Comparison of ENCODE assay signal across 1 cellular context in the genomic region with DNA sequence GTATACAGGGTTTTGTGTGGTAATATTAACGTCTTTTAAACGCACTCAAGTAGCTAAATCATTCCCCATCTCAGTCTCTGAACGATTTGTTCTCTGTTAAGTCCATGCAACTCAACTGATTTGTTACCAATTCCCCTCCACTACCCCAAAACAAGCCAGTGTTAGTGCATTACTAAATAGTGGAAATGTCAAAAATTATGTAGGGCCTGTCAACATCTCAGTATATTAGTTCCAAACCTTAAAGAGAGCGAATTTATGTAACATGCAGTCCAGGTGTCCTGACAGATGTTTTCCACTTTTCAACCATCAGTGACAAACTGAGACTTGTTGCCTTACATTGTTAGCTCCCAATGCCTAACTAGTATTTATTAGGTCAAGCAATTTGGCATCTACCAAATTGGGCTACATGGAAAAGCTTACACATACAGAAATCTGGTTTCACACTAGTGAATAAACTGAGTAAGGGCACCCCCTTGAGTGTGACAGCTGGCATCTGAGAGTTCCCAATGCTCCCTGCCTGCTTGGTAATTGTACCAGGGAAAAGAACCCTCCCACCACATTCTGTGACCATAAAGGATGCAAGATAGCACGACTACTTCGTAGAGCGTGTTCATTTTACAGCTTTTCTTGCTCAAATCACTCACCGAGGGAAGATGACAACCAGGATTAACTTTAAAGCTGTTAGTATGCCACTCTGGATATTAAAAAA.
TF ChIP-seq lines count a peak whose summit lies in the region.

No MANE protein-coding gene starts in this region.

TF ChIP-seq in K562, 482 proteins besides CTCF, POLR2A, EP300 and RAD21 (continued from another document):
- no peak for TF ChIP-seq ZNF407 (IDR thresholded peaks at IDR 0.05; ENCODE audit: low read depth)
- TF ChIP-seq, protein P1, sequence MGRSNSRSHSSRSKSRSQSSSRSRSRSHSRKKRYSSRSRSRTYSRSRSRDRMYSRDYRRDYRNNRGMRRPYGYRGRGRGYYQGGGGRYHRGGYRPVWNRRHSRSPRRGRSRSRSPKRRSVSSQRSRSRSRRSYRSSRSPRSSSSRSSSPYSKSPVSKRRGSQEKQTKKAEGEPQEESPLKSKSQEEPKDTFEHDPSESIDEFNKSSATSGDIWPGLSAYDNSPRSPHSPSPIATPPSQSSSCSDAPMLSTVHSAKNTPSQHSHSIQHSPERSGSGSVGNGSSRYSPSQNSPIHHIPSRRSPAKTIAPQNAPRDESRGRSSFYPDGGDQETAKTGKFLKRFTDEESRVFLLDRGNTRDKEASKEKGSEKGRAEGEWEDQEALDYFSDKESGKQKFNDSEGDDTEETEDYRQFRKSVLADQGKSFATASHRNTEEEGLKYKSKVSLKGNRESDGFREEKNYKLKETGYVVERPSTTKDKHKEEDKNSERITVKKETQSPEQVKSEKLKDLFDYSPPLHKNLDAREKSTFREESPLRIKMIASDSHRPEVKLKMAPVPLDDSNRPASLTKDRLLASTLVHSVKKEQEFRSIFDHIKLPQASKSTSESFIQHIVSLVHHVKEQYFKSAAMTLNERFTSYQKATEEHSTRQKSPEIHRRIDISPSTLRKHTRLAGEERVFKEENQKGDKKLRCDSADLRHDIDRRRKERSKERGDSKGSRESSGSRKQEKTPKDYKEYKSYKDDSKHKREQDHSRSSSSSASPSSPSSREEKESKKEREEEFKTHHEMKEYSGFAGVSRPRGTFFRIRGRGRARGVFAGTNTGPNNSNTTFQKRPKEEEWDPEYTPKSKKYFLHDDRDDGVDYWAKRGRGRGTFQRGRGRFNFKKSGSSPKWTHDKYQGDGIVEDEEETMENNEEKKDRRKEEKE (IDR thresholded peaks at IDR 0.05; ENCODE audit: borderline replicate concordance in 1 of 2, control insufficient read depth in 1 of 2, low read depth in 2 of 2, low read length in 1 of 2), result peak; percentile 52 to 84; a peak in 2 of 4 replicates
- TF ChIP-seq E2F1 (CRISPR knock-in tag; IDR thresholded peaks at IDR 0.05), result peak; percentile 25; the same call in 1 of the 2 replicates
